ENCODE assay signal across 19 cellular contexts in the genomic region with DNA sequence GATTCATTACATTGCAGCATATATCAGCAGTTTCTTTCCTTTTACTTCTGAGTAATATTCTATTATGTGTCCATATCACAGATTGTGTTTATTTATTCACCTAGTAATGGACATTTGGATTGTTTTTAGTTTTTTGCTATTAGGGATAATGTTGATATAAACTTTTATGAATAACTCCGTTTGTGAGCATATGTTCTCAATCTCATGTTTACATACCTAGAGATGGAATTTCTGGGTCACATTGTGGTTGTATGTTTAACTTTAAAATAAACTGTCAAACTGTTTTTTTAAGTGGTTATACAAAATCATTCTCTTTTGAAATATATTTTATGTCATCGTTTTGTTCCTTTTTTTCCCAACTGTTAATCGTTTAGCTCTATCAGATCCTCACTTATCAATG.
A peak's percentile ranks its signal among the peaks of the same experiment; 100 is the strongest.
DNase-seq lines count a peak whose midpoint lies in the region.
"Had no signal": no experiment of that assay in that cellular context is flagged by ENCODE, and none has a peak within 500 bp of the region (broad histone marks: within the 10 kb centered on the region; RNA-seq: fewer than 3 reads in every experiment).

No MANE protein-coding gene starts in this region.

- no peaks in the 10 kb centered on the region for H3K4me1 Mint-ChIP-seq in immature natural killer cell
- H3K4me1 Mint-ChIP-seq: CD8-positive, alpha-beta memory T cell had no signal

- H3K27ac Mint-ChIP-seq in immature natural killer cell: no peak overlapping the region
- H3K27ac Mint-ChIP-seq: CD8-positive, alpha-beta memory T cell had no signal

- H3K27me3 Mint-ChIP-seq in immature natural killer cell (ENCODE audit: low read depth in 3 of 3): peaks cover 0 to 2% (median 0%) of the 10 kb centered on the region in 3 donors

- H3K9me3 Mint-ChIP-seq in immature natural killer cell: peaks cover 15 to 56% (median 38%) of the 10 kb centered on the region in 6 donors

- DNase-seq in LHCN-M2 (ENCODE audit: low read depth) (peak; percentile 1), dedifferentiated amniotic fluid mesenchymal stem cell (ENCODE audit: extremely low spot score) (peak; percentile 51), hepatic stellate cell (ENCODE audit: low spot score) (peak; percentile 16), NCI-H748 (lab: John Stamatoyannopoulos, UW; ENCODE audit: unreplicated experiment) (no peak), AML-193 (lab: John Stamatoyannopoulos, UW) (no peak), immature natural killer cell (no peak), UCSD-AML1 (lab: John Stamatoyannopoulos, UW; ENCODE audit: unreplicated experiment) (no peak)
- DNase-seq: ACHN; CD8-positive, alpha-beta memory T cell; GDM1; H9; KBM-7; NCI-H1092 treated with DMSO at 0.1 percent for 48 hours; NCI-H1436 treated with DMSO at 0.1 percent for 48 hours; NCI-H1930; NCI-H2227 treated with DMSO at 0.1 percent for 48 hours; NCI-H510A; NCI-H748 treated with DMSO at 0.1 percent for 48 hours; SHP77 treated with DMSO at 0.1 percent for 48 hours had no signal

- peaks cover 0 to 4% (median 0%) of the 10 kb centered on the region in 3 donors for H3K36me3 Mint-ChIP-seq in immature natural killer cell
- H3K36me3 Mint-ChIP-seq: CD8-positive, alpha-beta memory T cell had no signal

- no peak overlapping the region for H3K4me3 Mint-ChIP-seq in immature natural killer cell
- H3K4me3 Mint-ChIP-seq: CD8-positive, alpha-beta memory T cell; H9 had no signal

Comparison
In these comparisons a context has a peak if more than half of its experiments do, and no peak if none do; other contexts are left out.
1. DNase-seq: peak in LHCN-M2 (single experiment), dedifferentiated amniotic fluid mesenchymal stem cell (single experiment) and hepatic stellate cell (single experiment); none in NCI-H748 (single experiment), AML-193 (0 of 2), immature natural killer cell (0 of 3) and UCSD-AML1 (single experiment).